8 cellular contexts compared by ENCODE assay signal in the genomic region with DNA sequence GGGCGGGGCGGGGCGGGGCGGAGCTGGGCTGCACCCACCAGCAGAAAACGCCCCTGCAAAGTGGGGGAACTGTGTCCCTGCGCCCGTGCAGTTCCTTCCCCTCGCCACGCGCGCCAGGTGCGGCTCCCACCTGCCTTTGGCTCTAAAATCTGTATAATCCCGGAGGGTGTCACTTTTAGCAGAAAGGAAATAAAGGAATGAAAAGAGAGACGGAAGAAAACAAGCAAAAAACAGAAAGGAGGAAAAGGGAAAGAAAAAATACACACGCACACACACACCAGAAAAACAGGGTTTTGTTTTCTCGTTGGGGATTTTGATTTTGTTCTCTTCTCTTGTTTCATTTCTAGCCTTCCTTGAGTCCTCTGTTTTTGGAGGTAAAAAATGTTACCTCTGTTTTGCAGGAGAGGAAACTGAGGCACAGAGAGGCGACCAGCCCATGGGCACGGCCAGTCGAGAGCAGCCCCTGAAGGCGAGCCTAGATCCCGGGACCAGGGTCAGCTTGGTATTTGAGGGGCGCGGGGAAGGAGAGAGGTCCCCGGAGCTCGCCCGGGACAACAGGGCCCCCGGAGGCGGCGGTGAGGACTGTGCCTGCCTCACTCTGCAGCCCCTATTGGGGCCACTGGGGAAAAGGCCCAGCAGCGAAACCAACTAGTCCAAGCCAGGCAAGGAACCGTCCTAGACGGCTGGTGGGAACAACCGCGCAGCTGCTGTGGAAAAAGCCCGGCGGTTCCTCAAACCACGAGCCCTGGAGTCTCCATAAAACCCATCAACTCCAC. TPM values are rescaled to one million over a fixed set of nuclear protein-coding genes. Genes with fewer than 3 reads are reported as not detected.
DNase-seq lines count a peak whose midpoint lies in the region; ATAC-seq, FAIRE-seq and TF ChIP-seq lines count a peak whose summit lies in the region.

No MANE protein-coding gene starts in this region.

- H3K27me3 Mint-ChIP-seq in CD8-positive, alpha-beta T cell (ENCODE audit: low read depth), result no peaks in the 10 kb centered on the region
- no peaks in the 10 kb centered on the region for H3K27me3 Mint-ChIP-seq in naive B cell

- H3K4me3 ChIP-seq in CD8-positive, alpha-beta T cell (ENCODE audit: low read depth, low read length), result peak overlapping the region; percentile 37
- H3K4me3 ChIP-seq in KMS-11 (IDR thresholded peaks at IDR 0.05; ENCODE audit: insufficient read depth, low read depth, low read length) (no peak overlapping the region), bronchial epithelial cell (ENCODE audit: low read depth, low read length) (peak overlapping the region; percentile 26)

- H4K20me1 ChIP-seq in KMS-11 (ENCODE audit: insufficient read depth), result 0 out of 2 replicates have a peak, but pooled peaks cover under 1% of the 10 kb centered on the region

- H3K27ac ChIP-seq in CD8-positive, alpha-beta T cell (ENCODE audit: low read depth, low read length), result no peak overlapping the region
- peak overlapping the region; percentile 23; the same call in 1 of the 2 replicates for H3K27ac ChIP-seq in KMS-11

- ATAC-seq in CD8-positive, alpha-beta T cell, result no peak
- ATAC-seq in naive B cell (ENCODE audit: low read depth in 2 of 2) (no peak), GM21576 (IDR thresholded peaks at IDR 0.05; ENCODE audit: unreplicated experiment) (no peak)

- H3K4me1 Mint-ChIP-seq in CD8-positive, alpha-beta T cell (ENCODE audit: low read depth), result peaks cover 55% of the 10 kb centered on the region
- H3K4me1 Mint-ChIP-seq in naive B cell, result peaks cover 43 to 56% (median 55%) of the 10 kb centered on the region in 3 donors

- H3K27ac Mint-ChIP-seq in CD8-positive, alpha-beta T cell, result peak overlapping the region; percentile 86
- peak overlapping the region in 5 of 6 donors; percentile 76 to 96 (median 90) for H3K27ac Mint-ChIP-seq in naive B cell

- H3K9me3 Mint-ChIP-seq in CD8-positive, alpha-beta T cell, result no peaks in the 10 kb centered on the region
- H3K9me3 Mint-ChIP-seq in naive B cell, result no peaks in the 10 kb centered on the region

- H3K4me2 ChIP-seq in KMS-11, result peak overlapping the region; percentile 77

- peaks cover 7% of the 10 kb centered on the region for H3K36me3 Mint-ChIP-seq in CD8-positive, alpha-beta T cell
- H3K36me3 Mint-ChIP-seq in naive B cell, result no peaks in the 10 kb centered on the region

- POLR2A ChIA-PET in CD8-positive, alpha-beta T cell (lab: Charles Lee), result interaction anchor here (0.6 to 2.4 kb wide), 10 partner anchors 10 to 223 kb away, joined by 3 to 23 read pairs (median 6); partner anchors contain the start of genes HAPSTR1, LITAFD, PMM2 and TMEM186

- peaks cover 53% of the 10 kb centered on the region for H3K4me1 ChIP-seq in CD8-positive, alpha-beta T cell (ENCODE audit: insufficient read depth, low read length)
- H3K4me1 ChIP-seq in KMS-11 (ENCODE audit: low read depth, poor library complexity, severe bottlenecking), result peaks cover 18% of the 10 kb centered on the region

- peaks cover 37% of the 10 kb centered on the region for H3K79me2 ChIP-seq in KMS-11 (ENCODE audit: insufficient read depth, low read depth)

- intact Hi-C loops in CD8-positive, alpha-beta T cell (cut with DNase I, micrococcal nuclease), result loop anchor here (1.0 to 5.0 kb wide), 10 partner anchors 11 to 1873 kb away; partner anchors contain the start of genes HAPSTR1 (in 2 of the 2), METTL22 (in 2 of the 2), PMM2 (in 2 of the 2) and TMEM186 (in 2 of the 2)

- no peak for FAIRE-seq in bronchial epithelial cell (lab: Jason Lieb, UNC)

- no peak for DNase-seq in CD8-positive, alpha-beta T cell
- no peak for DNase-seq in bronchial epithelial cell (ENCODE audit: low read depth)
- no peak for DNase-seq in naive B cell
- no peak for DNase-seq in HPDE6-E6E7 (ENCODE audit: extremely low spot score)
- no peak for DNase-seq in NCI-H2081 (lab: John Stamatoyannopoulos, UW)
- DNase-seq in NCI-H446 (lab: John Stamatoyannopoulos, UW), result no peak

- peak overlapping the region; percentile 25; the same call in 1 of the 2 replicates for H3K9ac ChIP-seq in KMS-11

- CTCF ChIA-PET in CD8-positive, alpha-beta T cell (lab: Charles Lee), result interaction anchor here (0.8 to 3.3 kb wide), 5 partner anchors 10 to 85 kb away, joined by 4 to 19 read pairs (median 8); no protein-coding TSS in a partner anchor

- H3K9me3 ChIP-seq in CD8-positive, alpha-beta T cell (ENCODE audit: low read length), result no peaks in the 10 kb centered on the region

- H3K4me3 Mint-ChIP-seq in CD8-positive, alpha-beta T cell, result peak overlapping the region; percentile 94
- peak overlapping the region; percentile 89 to 98 (median 94) for H3K4me3 Mint-ChIP-seq in naive B cell

- H2AFZ ChIP-seq in KMS-11 (ENCODE audit: low read depth), result peak overlapping the region; percentile 83

- TF ChIP-seq CTCF in CD8-positive, alpha-beta T cell (IDR thresholded peaks at IDR 0.05), result no peak
- TF ChIP-seq CTCF in KMS-11 (conservative IDR thresholded peaks at IDR 0.05; ENCODE audit: low read depth, low read length), result no peak
- no peak for TF ChIP-seq CTCF in bronchial epithelial cell (IDR thresholded peaks at IDR 0.05; ENCODE audit: insufficient read depth, low read length, severe bottlenecking)

- H3K36me3 ChIP-seq in CD8-positive, alpha-beta T cell (ENCODE audit: insufficient read depth, low read length), result no peaks in the 10 kb centered on the region
- H3K36me3 ChIP-seq in KMS-11 (ENCODE audit: insufficient read depth), result no peaks in the 10 kb centered on the region
- no peaks in the 10 kb centered on the region for H3K36me3 ChIP-seq in bronchial epithelial cell (ENCODE audit: control insufficient read depth, insufficient read depth, low read length)

- no peaks in the 10 kb centered on the region for H3K27me3 ChIP-seq in CD8-positive, alpha-beta T cell (ENCODE audit: insufficient read depth, low read length)
- H3K27me3 ChIP-seq in KMS-11 (ENCODE audit: insufficient read depth, low read depth) (no peaks in the 10 kb centered on the region), bronchial epithelial cell (ENCODE audit: control insufficient read depth, insufficient read depth, low read length) (no peaks in the 10 kb centered on the region)

RNA-seq across cellular contexts. Expression of gene CARHSP1, which starts 0.6 kb away (rescaled TPM):
- total RNA-seq in CD8-positive, alpha-beta T cell, result 10 to 100 TPM; 28.0 to 33.3 TPM
- 63.7 and 96.3 TPM in 2 replicates for total RNA-seq in bronchial epithelial cell
- polyA plus RNA-seq in naive B cell (ENCODE audit: low read depth in 6 of 6), result 10 to 100 TPM; 37.0 to 62.1 (median 50.3) TPM

RNA-seq across cellular contexts. Expression of gene LITAFD, which starts 12.8 kb away (rescaled TPM):
- not detected for total RNA-seq in CD8-positive, alpha-beta T cell
- not detected in 2 replicates for total RNA-seq in bronchial epithelial cell
- not detected for polyA plus RNA-seq in naive B cell (ENCODE audit: low read depth in 6 of 6)
